ENCODE assay signal across 10 cellular contexts in genomic region chr1:194333240-194333639, GRCh38.
"Had no signal": no experiment of that assay in that cellular context is flagged by ENCODE, and none has a peak within 500 bp of the region (broad histone marks: within the 10 kb centered on the region; RNA-seq: fewer than 3 reads in every experiment).

No MANE protein-coding gene starts in this region.

- H3K27me3 Mint-ChIP-seq: IgD-negative memory B cell had no signal

- FAIRE-seq: H1, H54, HepG2 had no signal

- H3K27ac ChIP-seq: HL-60 had no signal

- H3K4me3 ChIP-seq: GM23338 had no signal

- DNase-seq: H9, HCEC 1CT, HFFc6, KBM-7 had no signal

- H3K4me3 Mint-ChIP-seq: GM23338, H9, HFFc6, IgD-negative memory B cell had no signal

- H2AFZ ChIP-seq: GM23338 had no signal

- H3K9me3 Mint-ChIP-seq: GM23338, H9, HFFc6, IgD-negative memory B cell had no signal

- H3K27ac Mint-ChIP-seq: GM23338, H9, HFFc6, IgD-negative memory B cell had no signal

- H3K4me2 ChIP-seq: GM23338 had no signal

- ATAC-seq: GM23338, HepG2 had no signal

- H3K4me1 Mint-ChIP-seq: GM23338, H9, IgD-negative memory B cell had no signal

- H3K36me3 Mint-ChIP-seq: IgD-negative memory B cell had no signal
